In the genomic region with DNA sequence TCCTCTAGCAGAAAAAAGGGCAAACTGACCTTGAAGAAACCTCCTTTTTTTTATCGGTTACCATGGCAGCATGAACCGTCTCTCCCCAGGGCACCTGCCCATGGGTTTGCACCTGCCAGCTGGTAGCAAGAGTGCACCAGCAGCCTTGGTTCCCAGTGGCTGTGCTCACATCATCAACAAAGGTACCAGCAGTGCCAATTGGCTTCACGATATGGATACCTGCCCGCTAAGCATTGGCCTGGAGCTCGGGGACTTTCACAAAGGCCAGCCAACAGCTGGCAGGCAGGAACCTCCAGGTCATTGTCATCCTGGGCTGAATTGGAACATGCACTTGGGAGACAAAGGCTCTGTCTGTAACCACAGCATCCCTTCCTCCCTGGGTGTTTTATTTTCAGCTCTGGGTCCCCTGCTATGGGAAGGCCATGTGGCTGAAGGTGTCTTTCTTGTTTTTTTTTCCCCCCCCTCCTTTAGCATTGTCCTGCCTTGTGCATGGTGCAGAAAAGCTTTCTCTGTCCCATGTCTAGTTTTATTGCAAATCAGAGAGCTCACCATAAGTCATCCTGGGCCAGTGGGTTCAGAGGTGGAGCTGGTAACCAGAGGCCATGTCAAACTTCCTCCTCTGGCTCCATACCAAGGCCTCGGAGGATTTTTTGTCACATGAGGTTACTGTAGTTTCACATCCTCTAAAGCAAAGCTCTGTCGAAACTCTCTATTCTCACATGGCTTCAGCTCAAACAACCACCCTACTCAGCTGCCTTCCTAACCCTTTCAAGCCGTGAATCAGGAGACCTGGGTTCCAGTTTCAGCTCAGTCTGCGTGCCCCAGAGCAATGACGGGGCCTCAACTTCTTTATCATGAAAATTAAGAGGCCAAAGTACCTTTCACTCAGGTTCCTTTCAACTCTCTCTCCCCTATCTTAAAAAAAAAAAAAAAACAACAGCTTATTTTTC, we compare ENCODE assay signal across 8 cellular contexts.
DNase-seq lines count a peak whose midpoint lies in the region; ATAC-seq and TF ChIP-seq lines count a peak whose summit lies in the region.

No MANE protein-coding gene starts in this region.

- peak overlapping the region; percentile 55 for H3K4me3 Mint-ChIP-seq in T-helper 1 cell treated with Interleukin-12 subunit alpha and Interleukin-12 subunit beta and Interleukin-4 antibody, amounts not matched to agents 30 μg/mL and 1 μg/mL, for 36 hours

- no peak overlapping the region for H2AK9ac ChIP-seq in IMR-90 (replicated peaks; ENCODE audit: low read depth, low read length, poor library complexity)

- H3K4me2 ChIP-seq in IMR-90 (ENCODE audit: low read depth, low read length): no peak overlapping the region

- H3K56ac ChIP-seq in IMR-90 (ENCODE audit: extremely low read depth, insufficient read depth, low read length): no peak overlapping the region

- no peaks in the 10 kb centered on the region for H3K36me3 ChIP-seq in IMR-90 (ENCODE audit: control insufficient read depth, insufficient read depth, low read length)

- peak overlapping the region; percentile 45; the same call in 1 of the 2 replicates for H3K4ac ChIP-seq in IMR-90 (ENCODE audit: low read depth, low read length)

- peaks cover 21% of the 10 kb centered on the region for H3K27me3 Mint-ChIP-seq in T-helper 1 cell treated with Interleukin-12 subunit alpha and Interleukin-12 subunit beta and Interleukin-4 antibody, amounts not matched to agents 30 μg/mL and 1 μg/mL, for 36 hours (ENCODE audit: low read depth)

- intact Hi-C loops in IMR-90 (cut with micrococcal nuclease): no loop called here

- peak overlapping the region; percentile 20; the same call in 1 of the 3 replicates for H2BK15ac ChIP-seq in IMR-90 (ENCODE audit: low read depth, low read length)

- H3K27ac Mint-ChIP-seq in T-helper 1 cell treated with Interleukin-12 subunit alpha and Interleukin-12 subunit beta and Interleukin-4 antibody, amounts not matched to agents 30 μg/mL and 1 μg/mL, for 36 hours: peak overlapping the region; percentile 83

- no peak overlapping the region; the same call in 1 of the 2 replicates for H3K23ac ChIP-seq in IMR-90 (ENCODE audit: low read depth, low read length)

- no peak overlapping the region for H3K9ac ChIP-seq in IMR-90 (ENCODE audit: low read depth, low read length)

- H3K4me1 ChIP-seq in IMR-90 (ENCODE audit: control insufficient read depth, insufficient read depth, low read length): peaks cover 2% of the 10 kb centered on the region

- no peak overlapping the region for H4K5ac ChIP-seq in IMR-90 (ENCODE audit: low read depth, low read length)

- TF ChIP-seq CTCF in IMR-90 (conservative IDR thresholded peaks at IDR 0.05; ENCODE audit: low read depth, low read length) (no peak), epithelial cell of esophagus (IDR thresholded peaks at IDR 0.05; ENCODE audit: insufficient read depth, low read depth, low read length, missing control alignments) (no peak), omental fat pad (IDR thresholded peaks at IDR 0.05) (no peak)

- no peak overlapping the region for H2BK5ac ChIP-seq in IMR-90 (ENCODE audit: low read depth, low read length, poor library complexity, severe bottlenecking)

- H3K4me1 Mint-ChIP-seq in T-helper 1 cell treated with Interleukin-12 subunit alpha and Interleukin-12 subunit beta and Interleukin-4 antibody, amounts not matched to agents 30 μg/mL and 1 μg/mL, for 36 hours (ENCODE audit: low read depth): peaks cover 29% of the 10 kb centered on the region

- peak overlapping the region; percentile 40 for H2AK5ac ChIP-seq in IMR-90 (ENCODE audit: low read depth, low read length)

- in situ Hi-C loops in IMR-90 (cut with MboI; ENCODE audit: low sequenced_read_pairs): no loop called here

- H3K36me3 Mint-ChIP-seq in T-helper 1 cell treated with Interleukin-12 subunit alpha and Interleukin-12 subunit beta and Interleukin-4 antibody, amounts not matched to agents 30 μg/mL and 1 μg/mL, for 36 hours (ENCODE audit: low read depth): peaks cover 8% of the 10 kb centered on the region

- no peaks in the 10 kb centered on the region; the same call in 1 of the 2 replicates for H3K9me3 ChIP-seq in IMR-90 (ENCODE audit: control insufficient read depth, insufficient read depth, low read length)

- H3K9me3 Mint-ChIP-seq in T-helper 1 cell treated with Interleukin-12 subunit alpha and Interleukin-12 subunit beta and Interleukin-4 antibody, amounts not matched to agents 30 μg/mL and 1 μg/mL, for 36 hours: peaks cover 16% of the 10 kb centered on the region

- peak overlapping the region; percentile 33 for H2BK20ac ChIP-seq in IMR-90 (ENCODE audit: low read depth, low read length)

- peak overlapping the region; percentile 64; the same call in 1 of the 2 replicates for H3K14ac ChIP-seq in IMR-90 (replicated peaks; ENCODE audit: low read depth, low read length)

- CTCF ChIA-PET in IMR-90 (lab: Yijun Ruan, JAX): interaction anchor here (0.5 to 0.6 kb wide), 2 partner anchors 32 to 1140 kb away, joined by 3 read pairs; no protein-coding TSS in a partner anchor

- POLR2A ChIA-PET in IMR-90 (lab: Charles Lee; ENCODE audit: unreplicated experiment): no interaction called here

- TF ChIP-seq RAD21 in IMR-90 (IDR thresholded peaks at IDR 0.05; ENCODE audit: low read length): no peak

- peak overlapping the region; percentile 36; the same call in 1 of the 2 replicates for H4K91ac ChIP-seq in IMR-90 (ENCODE audit: insufficient read depth, low read depth, low read length)

- H2AFZ ChIP-seq in IMR-90 (replicated peaks; ENCODE audit: low read length, poor library complexity): peak overlapping the region; percentile 67

- H4K20me1 ChIP-seq in IMR-90 (ENCODE audit: insufficient read depth, low read length): no peaks in the 10 kb centered on the region

- H4K8ac ChIP-seq in IMR-90 (ENCODE audit: low read depth in 2 of 2, low read length in 2 of 2): no peak overlapping the region

- 86% methylated on average over 6 of the region's 10 CpGs; no CpG with 5 or more reads in 1 of the 2 experiments for WGBS in IMR-90 (ENCODE audit: extremely low coverage in 2 of 2, insufficient read length in 1 of 2), 2 experiments

- peaks cover 3% of the 10 kb centered on the region; the same call in 1 of the 2 replicates for H3K9me1 ChIP-seq in IMR-90 (ENCODE audit: insufficient read depth, low read length)

- no peaks in the 10 kb centered on the region for H3K27me3 ChIP-seq in IMR-90 (ENCODE audit: control insufficient read depth, insufficient read depth, low read length)

- peak; percentile 98 for ATAC-seq in GM21515 (IDR thresholded peaks at IDR 0.05; ENCODE audit: unreplicated experiment)
- ATAC-seq in IMR-90 (ENCODE audit: low read depth): 0 out of 2 replicates have a peak, but pooled peaks have one; percentile 17
- ATAC-seq in omental fat pad (ENCODE audit: low FRiP score): peak; percentile 39

- H3K4me3 ChIP-seq in IMR-90 (ENCODE audit: insufficient read depth, low read depth, low read length) (no peak overlapping the region), epithelial cell of esophagus (ENCODE audit: low read length) (no peak overlapping the region)

- H3K18ac ChIP-seq in IMR-90 (ENCODE audit: low read depth, low read length): peak overlapping the region; percentile 82; the same call in 1 of the 2 replicates

- TF ChIP-seq POLR2A in IMR-90 (IDR thresholded peaks at IDR 0.05; ENCODE audit: low read depth, low read length): no peak

- dilution Hi-C loops in IMR-90 (cut with HindIII; ENCODE audit: low sequenced_read_pairs, unreplicated experiment): no loop called here

- peak overlapping the region; percentile 78 for H2BK120ac ChIP-seq in IMR-90 (ENCODE audit: low read depth, low read length)

- no peaks in the 10 kb centered on the region for H3K79me1 ChIP-seq in IMR-90 (ENCODE audit: low read depth in 1 of 2, low read length in 2 of 2)

- no peak overlapping the region for H3K27ac ChIP-seq in IMR-90 (ENCODE audit: insufficient read depth, low read length)

- DNase-seq in ELR (ENCODE audit: low read depth) (peak; percentile 16), IMR-90 (peak; percentile 12), epithelial cell of esophagus (ENCODE audit: low read depth) (peak; percentile 23), omental fat pad (ENCODE audit: low spot score) (no peak), GM03348 (ENCODE audit: low spot score) (no peak), LoVo (ENCODE audit: low spot score) (no peak)

- no TSS peak for BruUV-seq in IMR-90 (replicated peaks; lab: Mats Ljungman, UMichigan)

TF ChIP-seq in IMR-90, 13 proteins besides CTCF, POLR2A, EP300 and RAD21 (continues in another document):
- TF ChIP-seq, protein P1, sequence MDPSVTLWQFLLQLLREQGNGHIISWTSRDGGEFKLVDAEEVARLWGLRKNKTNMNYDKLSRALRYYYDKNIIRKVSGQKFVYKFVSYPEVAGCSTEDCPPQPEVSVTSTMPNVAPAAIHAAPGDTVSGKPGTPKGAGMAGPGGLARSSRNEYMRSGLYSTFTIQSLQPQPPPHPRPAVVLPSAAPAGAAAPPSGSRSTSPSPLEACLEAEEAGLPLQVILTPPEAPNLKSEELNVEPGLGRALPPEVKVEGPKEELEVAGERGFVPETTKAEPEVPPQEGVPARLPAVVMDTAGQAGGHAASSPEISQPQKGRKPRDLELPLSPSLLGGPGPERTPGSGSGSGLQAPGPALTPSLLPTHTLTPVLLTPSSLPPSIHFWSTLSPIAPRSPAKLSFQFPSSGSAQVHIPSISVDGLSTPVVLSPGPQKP (IDR thresholded peaks at IDR 0.05; ENCODE audit: borderline replicate concordance, low read depth, low read length): no peak
- TF ChIP-seq NFE2L2 (IDR thresholded peaks at IDR 0.05; ENCODE audit: low read depth, low read length): no peak
- TF ChIP-seq RFX5 (IDR thresholded peaks at IDR 0.05; ENCODE audit: low read depth, low read length): no peak
- TF ChIP-seq MAFK (IDR thresholded peaks at IDR 0.05; ENCODE audit: low read depth, low read length): no peak
- no peak for TF ChIP-seq CEBPB (IDR thresholded peaks at IDR 0.05; ENCODE audit: low read depth, low read length)
- TF ChIP-seq RCOR1 (IDR thresholded peaks at IDR 0.05; ENCODE audit: insufficient replicate concordance, low read length): no peak
- TF ChIP-seq BHLHE40 (IDR thresholded peaks at IDR 0.05; ENCODE audit: low read depth, low read length): no peak
- TF ChIP-seq FOS (IDR thresholded peaks at IDR 0.05; ENCODE audit: low read depth, low read length): no peak
- TF ChIP-seq, protein P2, sequence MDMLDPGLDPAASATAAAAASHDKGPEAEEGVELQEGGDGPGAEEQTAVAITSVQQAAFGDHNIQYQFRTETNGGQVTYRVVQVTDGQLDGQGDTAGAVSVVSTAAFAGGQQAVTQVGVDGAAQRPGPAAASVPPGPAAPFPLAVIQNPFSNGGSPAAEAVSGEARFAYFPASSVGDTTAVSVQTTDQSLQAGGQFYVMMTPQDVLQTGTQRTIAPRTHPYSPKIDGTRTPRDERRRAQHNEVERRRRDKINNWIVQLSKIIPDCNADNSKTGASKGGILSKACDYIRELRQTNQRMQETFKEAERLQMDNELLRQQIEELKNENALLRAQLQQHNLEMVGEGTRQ (IDR thresholded peaks at IDR 0.05; ENCODE audit: low read depth, low read length): no peak
- TF ChIP-seq MAZ (IDR thresholded peaks at IDR 0.05; ENCODE audit: borderline replicate concordance, low read depth, low read length): no peak
- TF ChIP-seq MXI1 (IDR thresholded peaks at IDR 0.05; ENCODE audit: borderline replicate concordance, low read depth, low read length): no peak
- TF ChIP-seq SMC3 (IDR thresholded peaks at IDR 0.05; ENCODE audit: low read depth, low read length): no peak

Comparison
In these comparisons a context has a peak if more than half of its experiments do, and no peak if none do; other contexts are left out.
1. DNase-seq: peak in ELR (single experiment), IMR-90 (single experiment) and epithelial cell of esophagus (single experiment); none in omental fat pad (single experiment), GM03348 (single experiment) and LoVo (single experiment).
2. ATAC-seq: peak in every context shown above with its lines; median percentile 98 in GM21515; 39 in omental fat pad; 17 in IMR-90.